In the genomic region with DNA sequence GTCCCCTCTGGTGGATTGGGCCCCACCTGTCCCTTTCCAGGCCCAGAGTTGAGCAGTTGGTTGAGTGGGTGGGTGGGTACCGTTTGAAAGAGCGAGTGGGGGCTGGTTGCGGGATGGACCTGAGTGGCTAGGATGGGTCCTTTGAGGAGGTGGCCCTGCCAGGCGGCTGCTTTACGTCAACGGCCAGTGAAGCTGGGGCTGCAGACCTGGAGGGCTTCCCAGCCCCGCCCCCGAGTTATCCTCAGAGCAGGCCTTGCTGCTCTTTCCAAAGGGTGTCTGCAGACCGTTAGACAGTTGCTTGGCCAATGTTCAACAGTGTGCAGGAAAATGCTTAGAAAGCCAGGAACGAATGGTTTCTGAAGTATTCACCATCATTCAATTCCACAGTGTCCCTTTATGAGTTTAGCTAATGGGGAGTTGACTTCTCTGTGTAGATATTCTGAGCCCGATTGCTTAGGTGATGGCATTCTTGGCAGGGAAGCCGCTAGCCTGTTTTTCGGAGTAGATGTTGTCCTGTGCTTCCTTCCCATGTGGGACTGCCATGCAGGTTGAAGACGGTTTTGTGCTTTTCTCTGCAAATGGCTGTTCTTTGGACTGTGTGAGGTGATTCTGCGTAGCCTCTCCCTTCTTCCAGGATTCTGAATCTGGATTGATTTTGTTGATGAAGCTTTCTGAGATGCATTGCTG, we compare ENCODE assay signal across 19 cellular contexts. TPM values are rescaled to one million over a fixed set of nuclear protein-coding genes. Genes with fewer than 3 reads are reported as not detected.
DNase-seq lines count a peak whose midpoint lies in the region; ATAC-seq and TF ChIP-seq lines count a peak whose summit lies in the region.
"Had no signal": no experiment of that assay in that cellular context is flagged by ENCODE, and none has a peak within 500 bp of the region (broad histone marks: within the 10 kb centered on the region; RNA-seq: fewer than 3 reads in every experiment).

No MANE protein-coding gene starts in this region.

- no peaks in the 10 kb centered on the region for H3K9me3 ChIP-seq in BLaER1
- no peaks in the 10 kb centered on the region for H3K9me3 ChIP-seq in heart left ventricle
- H3K9me3 ChIP-seq: colonic mucosa had no signal

- TF ChIP-seq CTCF in heart left ventricle (IDR thresholded peaks at IDR 0.05) (no peak), omental fat pad (IDR thresholded peaks at IDR 0.05) (no peak)

- H3K4me1 ChIP-seq in BLaER1 = peaks cover 100% of the 10 kb centered on the region
- peaks cover 14 to 93% (median 78%) of the 10 kb centered on the region in 12 donors for H3K4me1 ChIP-seq in heart left ventricle
- H3K4me1 ChIP-seq: colonic mucosa had no signal

- H3K4me3 ChIP-seq in BLaER1 (no peak overlapping the region), heart left ventricle (no peak overlapping the region)
- H3K4me3 ChIP-seq: colonic mucosa had no signal

- ATAC-seq in heart left ventricle = peak; percentile 68 to 84 (median 80)
- peak; percentile 15 for ATAC-seq in omental fat pad (ENCODE audit: low FRiP score)
- ATAC-seq: Panc1; stimulated activated naive CD8-positive, alpha-beta T cell treated with anti-CD3 and anti-CD28 coated beads, Interleukin-15, amount 100 ng/mL, for 72 hours had no signal

- H3K36me3 ChIP-seq in BLaER1 = peaks cover 9% of the 10 kb centered on the region; the same call in 1 of the 2 replicates
- no peaks in the 10 kb centered on the region for H3K36me3 ChIP-seq in heart left ventricle
- H3K36me3 ChIP-seq: colonic mucosa had no signal

- WGBS in heart left ventricle, 4 donors = 38 to 53% (median 45%) methylated on average over 15 of the region's 15 CpGs

- TF ChIP-seq POLR2A in heart left ventricle (IDR thresholded peaks at IDR 0.05) = no peak

- peak overlapping the region; percentile 97 for H3K4me2 ChIP-seq in BLaER1

- H3K9ac ChIP-seq in BLaER1 = no peak overlapping the region

- intact Hi-C loops in heart left ventricle (cut with DNase I) = loop anchor here in 1 of 10 donors (10.0 kb wide), 1 partner anchor 111 kb away; no protein-coding TSS in a partner anchor

- H3K27me3 ChIP-seq in BLaER1 = no peaks in the 10 kb centered on the region
- H3K27me3 ChIP-seq in heart left ventricle = no peaks in the 10 kb centered on the region
- H3K27me3 ChIP-seq: colonic mucosa had no signal

- peaks cover 100% of the 10 kb centered on the region for H4K20me1 ChIP-seq in BLaER1

- peak; percentile 81 to 90 (median 89) for DNase-seq in heart left ventricle
- DNase-seq in omental fat pad (ENCODE audit: low spot score) = no peak
- no peak for DNase-seq in 8988T
- no peak for DNase-seq in medulla oblongata (ENCODE audit: extremely low spot score)
- no peak for DNase-seq in NCI-H2029 (lab: John Stamatoyannopoulos, UW)
- DNase-seq in RKO (ENCODE audit: low spot score) = no peak
- DNase-seq: activated CD4-positive, alpha-beta T cell treated with anti-CD3 and anti-CD28 coated beads, Interleukin-2, amount 10 ng/mL, durations not matched to agents 7 days and 5 days; amniotic stem cell; colonic mucosa; COR-L47; mammary epithelial cell; NCI-H1417; NCI-H2171; nephron progenitor cell; stimulated activated naive CD8-positive, alpha-beta T cell treated with anti-CD3 and anti-CD28 coated beads, Interleukin-15, amount 100 ng/mL, for 72 hours had no signal

- H3K27ac ChIP-seq in BLaER1 (peak overlapping the region; percentile 75; the same call in 1 of the 2 replicates), angular gyrus (ENCODE audit: low read depth, low read length) (peak overlapping the region; percentile 19), heart left ventricle (peak overlapping the region in 8 of 12 donors; percentile 3 to 80 (median 40))
- H3K27ac ChIP-seq: colonic mucosa had no signal

RNA-seq across cellular contexts. Expression of gene LDLRAD4, which starts 45.7 kb away (rescaled TPM):
- total RNA-seq in heart left ventricle (10 to 100 TPM; 25.2 to 44.0 (median 34.0) TPM), omental fat pad (10 to 100 TPM; 23.9 to 38.3 (median 27.0) TPM)
- 10 to 100 TPM; 10.4 to 14.6 TPM for polyA plus RNA-seq in heart left ventricle
- total RNA-seq: HT1080 had no signal
- polyA plus RNA-seq: mammary epithelial cell had no signal

Comparison
In these comparisons a context has a peak if more than half of its experiments do, and no peak if none do; other contexts are left out.
1. H3K27ac ChIP-seq: peak in every context shown above with its lines; median percentile 75 in BLaER1; 40 in heart left ventricle; 19 in angular gyrus.
2. DNase-seq: peak in heart left ventricle (5 of 5); none in omental fat pad (single experiment), 8988T (single experiment), medulla oblongata (single experiment), NCI-H2029 (single experiment) and RKO (single experiment).